Comparison of ENCODE assay signal across 3 cellular contexts in genomic region chr11:19315511-19315910, GRCh38.
"Had no signal": no experiment of that assay in that cellular context is flagged by ENCODE, and none has a peak within 500 bp of the region (broad histone marks: within the 10 kb centered on the region; RNA-seq: fewer than 3 reads in every experiment).

No MANE protein-coding gene starts in this region.

- ATAC-seq: GM12878 had no signal

- DNase-seq: GDM1, GF-D8 had no signal

- H3K4me3 ChIP-seq: GM12878 had no signal
